Comparison of ENCODE assay signal across 18 cellular contexts in genomic region chr1:238900334-238900865, GRCh38.
DNase-seq lines count a peak whose midpoint lies in the region; FAIRE-seq and TF ChIP-seq lines count a peak whose summit lies in the region.
"Had no signal": no experiment of that assay in that cellular context is flagged by ENCODE, and none has a peak within 500 bp of the region (broad histone marks: within the 10 kb centered on the region; RNA-seq: fewer than 3 reads in every experiment).

No MANE protein-coding gene starts in this region.

- intact Hi-C loops in spleen (cut with DNase I; ENCODE audit: low total_unique reads): no loop called here

- H2AK5ac ChIP-seq in H1 (ENCODE audit: low read depth, low read length): no peak overlapping the region
- H2AK5ac ChIP-seq in mesendoderm (ENCODE audit: low read length): no peak overlapping the region

- TF ChIP-seq POLR2A in H1 (IDR thresholded peaks at IDR 0.05; ENCODE audit: control extremely low read depth in 1 of 2, low read depth in 2 of 2, low read length in 2 of 2) (no peak), spleen (IDR thresholded peaks at IDR 0.05) (no peak)

- H2BK20ac ChIP-seq in H1 (ENCODE audit: low read length): no peak overlapping the region

- H3K79me1 ChIP-seq in H1 (ENCODE audit: low read depth, low read length) (no peaks in the 10 kb centered on the region), mesendoderm (ENCODE audit: low read length) (no peaks in the 10 kb centered on the region)

- H4K5ac ChIP-seq in H1 (ENCODE audit: insufficient read length, low read depth, low read length): peak overlapping the region; percentile 43
- no peak overlapping the region for H4K5ac ChIP-seq in mesendoderm (ENCODE audit: low read length)

- H3K36me3 ChIP-seq in HEK293 (ENCODE audit: control insufficient read depth in 2 of 2, insufficient read depth in 1 of 2, low read length in 2 of 2) (no peaks in the 10 kb centered on the region), H1 (ENCODE audit: control insufficient read depth in 2 of 4, insufficient read depth in 4 of 4, low read length in 3 of 4) (no peaks in the 10 kb centered on the region), mesendoderm (ENCODE audit: control insufficient read depth, insufficient read depth, low read length) (no peaks in the 10 kb centered on the region), spleen (no peaks in the 10 kb centered on the region)

- H2BK12ac ChIP-seq in H1 (ENCODE audit: low read depth, low read length): no peak overlapping the region

- no peaks in the 10 kb centered on the region for H3K79me2 ChIP-seq in H1 (ENCODE audit: control insufficient read depth in 1 of 2, insufficient read depth in 2 of 2, low read length in 2 of 2)
- no peaks in the 10 kb centered on the region for H3K79me2 ChIP-seq in mesendoderm (ENCODE audit: control insufficient read depth, insufficient read depth, low read length)

- no peaks in the 10 kb centered on the region for H3K23me2 ChIP-seq in H1 (ENCODE audit: low read depth, low read length)

- CTCF ChIA-PET in HEK293 (lab: Yijun Ruan, JAX): interaction anchor here (1.3 kb wide), 1 partner anchor 17 kb away, joined by 3 read pairs; no protein-coding TSS in a partner anchor
- CTCF ChIA-PET in H1 (lab: Charles Lee; ENCODE audit: partially characterized antibody): no interaction called here

- H3K18ac ChIP-seq in H1 (ENCODE audit: extremely low read depth, low read length): no peak overlapping the region
- H3K18ac ChIP-seq in mesendoderm (ENCODE audit: low read length): no peak overlapping the region

- H3K4ac ChIP-seq in H1 (replicated peaks; ENCODE audit: insufficient read length, low read depth, low read length) (no peak overlapping the region), mesendoderm (ENCODE audit: low read depth, low read length) (no peak overlapping the region)

- H3K4me3 ChIP-seq in HEK293 (ENCODE audit: low read depth, low read length) (no peak overlapping the region), H1 (ENCODE audit: extremely low read depth in 1 of 4, insufficient read depth in 2 of 4, low read depth in 3 of 4, low read length in 4 of 4) (no peak overlapping the region), mesendoderm (ENCODE audit: low read length) (no peak overlapping the region), spleen (no peak overlapping the region)

- H4K8ac ChIP-seq in H1 (ENCODE audit: extremely low read depth, insufficient read depth, low read length) (no peak overlapping the region), mesendoderm (ENCODE audit: low read depth, low read length) (no peak overlapping the region)

- H3K4me2 ChIP-seq in H1 (ENCODE audit: insufficient read depth in 1 of 2, low read depth in 2 of 2, low read length in 2 of 2) (no peak overlapping the region), mesendoderm (ENCODE audit: low read length) (no peak overlapping the region)

- no peaks in the 10 kb centered on the region for H4K20me1 ChIP-seq in H1 (replicated peaks in 1 of 2; ENCODE audit: control insufficient read depth in 1 of 2, insufficient read depth in 2 of 2, low read length in 2 of 2)

- TF ChIP-seq EP300 in H1 (IDR thresholded peaks at IDR 0.05; ENCODE audit: borderline replicate concordance in 1 of 2, low read depth in 2 of 2, low read length in 2 of 2): no peak

- H3K9me3 ChIP-seq in HEK293 (ENCODE audit: control insufficient read depth, insufficient read depth, low read depth, low read length) (no peaks in the 10 kb centered on the region), H1 (ENCODE audit: insufficient read depth in 2 of 2, low read depth in 1 of 2, low read length in 1 of 2) (no peaks in the 10 kb centered on the region), spleen (peaks cover 0 to 24% (median 10%) of the 10 kb centered on the region in 8 donors)

- WGBS in H1 (ENCODE audit: extremely low coverage in 1 of 2, insufficient coverage in 1 of 2, insufficient read length in 1 of 2, insufficient replicate concordance in 2 of 2, low coverage in 1 of 2, low lambda C conversion rate in 2 of 2, missing lambda C conversion rate in 1 of 2), 2 experiments: 92% methylated on average over 8 of the region's 8 CpGs; no CpG with 5 or more reads in 1 of the 2 experiments
- WGBS in mesendoderm (ENCODE audit: extremely low coverage, insufficient coverage, low lambda C conversion rate): no CpG with 5 or more reads among the region's 8 CpGs
- 84 to 95% (median 91%) methylated on average over 7 to 8 of the region's 8 CpGs; no CpG with 5 or more reads in 1 of the 5 donors for WGBS in spleen, 5 donors

- H3K14ac ChIP-seq in H1 (ENCODE audit: insufficient read length): no peak overlapping the region

- no peak overlapping the region for H2BK15ac ChIP-seq in H1 (ENCODE audit: low read length)
- no peak overlapping the region for H2BK15ac ChIP-seq in mesendoderm (replicated peaks; ENCODE audit: low read depth)

- H3K4me1 ChIP-seq in HEK293 (ENCODE audit: control insufficient read depth, insufficient read depth, low read length) (no peaks in the 10 kb centered on the region), H1 (replicated peaks in 1 of 4; ENCODE audit: control insufficient read depth in 3 of 4, insufficient read depth in 4 of 4, low read length in 3 of 4) (no peaks in the 10 kb centered on the region; a peak in 1 of 7 replicates), mesendoderm (ENCODE audit: control insufficient read depth, low read depth, low read length) (no peaks in the 10 kb centered on the region), spleen (no peaks in the 10 kb centered on the region)

- DNase-seq in H1 (ENCODE audit: low read depth in 1 of 2, low spot score in 2 of 2) (no peak), mesendoderm (peak; percentile 2), spleen (no peak), DMS114 treated with DMSO at 0.1 percent for 48 hours (lab: John Stamatoyannopoulos, UW; ENCODE audit: unreplicated experiment) (no peak), NOMO-1 treated with dmso at 0.1 percent for 144 hours (lab: John Stamatoyannopoulos, UW; ENCODE audit: unreplicated experiment) (no peak), superior temporal gyrus (ENCODE audit: extremely low spot score) (no peak)
- DNase-seq: C1 segment of cervical spinal cord; Calu3; CD4-positive, alpha-beta memory T cell; COR-L47; DMS153; DND-41; GDM1; H9; HFFc6 had no signal

- no peak overlapping the region for H2BK120ac ChIP-seq in H1 (replicated peaks; ENCODE audit: low read depth, low read length)
- no peak overlapping the region for H2BK120ac ChIP-seq in mesendoderm (ENCODE audit: low read depth, low read length)

- H2AFZ ChIP-seq in H1 (ENCODE audit: low read length): peak overlapping the region; percentile 56; the same call in 1 of the 2 replicates

- TF ChIP-seq CTCF in HEK293 (tag by site-specific recombination; IDR thresholded peaks at IDR 0.05) (no peak), H1 (IDR thresholded peaks at IDR 0.05; ENCODE audit: control extremely low read depth in 1 of 3, insufficient read depth in 1 of 3, low read depth in 1 of 3, low read length in 3 of 3) (no peak), spleen (IDR thresholded peaks at IDR 0.05 in 8 of 11, conservative IDR thresholded peaks at IDR 0.05 in 3 of 11) (no peak)

- H4K91ac ChIP-seq in H1 (replicated peaks; ENCODE audit: insufficient read length, low read length): no peak overlapping the region

- POLR2A ChIA-PET in HEK293 (lab: Yijun Ruan, JAX): no interaction called here
- POLR2A ChIA-PET in H1 (lab: Charles Lee; ENCODE audit: partially characterized antibody): no interaction called here

- H3K27ac ChIP-seq in HEK293 (ENCODE audit: extremely low read depth, low read depth, low read length) (no peak overlapping the region), H1 (ENCODE audit: low read depth, low read length) (no peak overlapping the region), mesendoderm (ENCODE audit: low read depth, low read length) (no peak overlapping the region), spleen (no peak overlapping the region)

- H3K56ac ChIP-seq in H1 (replicated peaks; ENCODE audit: insufficient read length, low read depth, low read length) (no peak overlapping the region), mesendoderm (ENCODE audit: low read length) (no peak overlapping the region)

- H3K9ac ChIP-seq in H1 (replicated peaks in 1 of 4; ENCODE audit: extremely low read depth in 1 of 4, low read depth in 3 of 4, low read length in 3 of 4) (no peak overlapping the region), mesendoderm (ENCODE audit: low read length) (no peak overlapping the region)

- H2BK5ac ChIP-seq in H1 (ENCODE audit: low read depth, low read length) (no peak overlapping the region), mesendoderm (ENCODE audit: low read length) (no peak overlapping the region)

- no peak for FAIRE-seq in H1 (lab: Jason Lieb, UNC)
- FAIRE-seq: GM12891, GM18507 had no signal

- no peak for TF ChIP-seq RAD21 in H1 (IDR thresholded peaks at IDR 0.05 in 1 of 2, conservative IDR thresholded peaks at IDR 0.05 in 1 of 2; ENCODE audit: low read depth in 2 of 2, low read length in 2 of 2)

- H3K23ac ChIP-seq in H1 (ENCODE audit: insufficient read length) (no peak overlapping the region), mesendoderm (ENCODE audit: low read length) (no peak overlapping the region)

- H3K27me3 ChIP-seq in H1 (replicated peaks in 1 of 4; ENCODE audit: control insufficient read depth in 3 of 4, extremely low read depth in 1 of 4, insufficient read depth in 3 of 4, low read length in 3 of 4) (no peaks in the 10 kb centered on the region), mesendoderm (ENCODE audit: insufficient read depth, low read length, poor library complexity) (no peaks in the 10 kb centered on the region), spleen (replicated peaks in 1 of 7) (no peaks in the 10 kb centered on the region)

TF ChIP-seq in H1, 55 proteins besides CTCF, POLR2A, EP300 and RAD21 (continues in another document):
- TF ChIP-seq ATF2 (IDR thresholded peaks at IDR 0.05; ENCODE audit: low read length) (no peak), EZH2 (IDR thresholded peaks at IDR 0.05; ENCODE audit: low read depth, low read length, severe bottlenecking) (no peak), HDAC6 (IDR thresholded peaks at IDR 0.05; ENCODE audit: low read depth, low read length) (no peak), SIRT6 (IDR thresholded peaks at IDR 0.05; ENCODE audit: low read length) (no peak), CBX5 (IDR thresholded peaks at IDR 0.05; ENCODE audit: low read depth, low read length) (no peak), POU5F1 (IDR thresholded peaks at IDR 0.05; ENCODE audit: low read depth, low read length) (no peak), GABPA (IDR thresholded peaks at IDR 0.05; ENCODE audit: borderline replicate concordance, insufficient read depth, low read length) (no peak)
